In the genomic region with DNA sequence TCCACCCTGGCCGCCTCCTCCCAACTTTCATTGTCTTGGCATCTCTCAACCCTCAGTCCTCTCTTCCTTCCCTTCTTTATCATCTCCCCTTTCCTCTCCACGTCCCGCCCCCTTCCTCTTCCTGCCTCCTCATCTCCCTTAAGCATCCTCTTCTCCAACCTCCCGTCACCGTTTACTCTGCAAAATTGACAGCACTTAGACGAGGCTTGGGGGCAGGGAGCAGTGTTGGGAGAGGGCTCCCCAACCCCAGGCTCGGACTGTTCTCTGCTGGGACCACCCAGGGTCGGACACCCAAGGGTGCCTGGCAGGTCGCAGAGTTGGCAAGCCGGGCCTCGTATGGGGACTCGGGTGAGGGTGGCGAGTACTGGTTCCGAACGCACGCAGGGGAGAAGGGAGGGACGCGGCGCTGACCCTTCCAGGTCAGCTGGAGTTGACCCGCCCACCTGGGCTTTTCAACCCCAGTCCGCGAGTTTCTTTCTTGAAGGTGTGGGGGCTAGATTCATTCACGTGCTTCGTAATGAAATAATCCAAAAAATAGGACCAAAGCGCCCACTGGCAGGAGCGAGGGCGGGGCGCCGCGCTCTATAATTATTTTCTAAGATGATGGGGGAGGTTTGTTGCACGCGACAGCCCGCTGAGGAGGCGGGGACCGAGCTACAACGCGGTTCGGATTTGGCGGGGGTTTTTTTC, we compare ENCODE assay signal across 8 cellular contexts. TPM values are rescaled to one million over a fixed set of nuclear protein-coding genes. Genes with fewer than 3 reads are reported as not detected.
DNase-seq lines count a peak whose midpoint lies in the region; ATAC-seq and TF ChIP-seq lines count a peak whose summit lies in the region.

No MANE protein-coding gene starts in this region.

- no peaks in the 10 kb centered on the region for H3K27me3 Mint-ChIP-seq in CD4-positive, alpha-beta T cell
- no peaks in the 10 kb centered on the region for H3K27me3 Mint-ChIP-seq in activated T-helper 17 cell treated with anti-CD3 and anti-CD28 coated beads, Interleukin-2, amount 50 U/mL, for 72 hours

- CTCF ChIA-PET in CD4-positive, alpha-beta T cell (lab: Charles Lee): interaction anchor here (0.6 to 4.0 kb wide), 15 partner anchors 8 to 147 kb away, joined by 3 to 75 read pairs (median 4); partner anchors contain the start of genes CDIPT, KIF22, MAZ and TMEM219

- peak; percentile 24 for ATAC-seq in CD4-positive, alpha-beta T cell (ENCODE audit: poor library complexity)
- ATAC-seq in activated T-helper 17 cell treated with anti-CD3 and anti-CD28 coated beads, Interleukin-2, amount 50 U/mL, for 72 hours (replicated peaks): no peak
- no peak for ATAC-seq in Right ventricle myocardium superior (ENCODE audit: poor library complexity)
- ATAC-seq in HG03442 (IDR thresholded peaks at IDR 0.05; ENCODE audit: unreplicated experiment): no peak
- no peak for ATAC-seq in GM19351 (IDR thresholded peaks at IDR 0.05; ENCODE audit: unreplicated experiment)

- H4K20me1 ChIP-seq in Karpas-422 (ENCODE audit: insufficient read depth, low read depth, low read length): peaks cover 5% of the 10 kb centered on the region; the same call in 1 of the 2 replicates

- TF ChIP-seq EP300 in sigmoid colon (IDR thresholded peaks at IDR 0.05): no peak

- H3K4me1 ChIP-seq in Karpas-422 (ENCODE audit: low read length): peaks cover 79% of the 10 kb centered on the region
- peaks cover 0 to 81% (median 71%) of the 10 kb centered on the region in 4 donors for H3K4me1 ChIP-seq in sigmoid colon

- DNase-seq in CD4-positive, alpha-beta T cell: peak in 3 of 10 experiments; percentile 42 to 51 (median 49)
- DNase-seq in Karpas-422 (peak; percentile 66), Right ventricle myocardium superior (peak; percentile 68), sigmoid colon (peak; percentile 79), kidney tubule cell (ENCODE audit: low spot score) (no peak)

- H2AFZ ChIP-seq in Karpas-422 (ENCODE audit: low read length): peak overlapping the region; percentile 88; the same call in 1 of the 2 replicates

- peak overlapping the region; percentile 84 for H3K27ac ChIP-seq in CD4-positive, alpha-beta T cell (ENCODE audit: low read depth, low read length)
- peak overlapping the region; percentile 89 for H3K27ac ChIP-seq in Karpas-422 (ENCODE audit: low read length)
- peak overlapping the region; percentile 94 to 97 (median 95) for H3K27ac ChIP-seq in sigmoid colon

- H3K4me3 ChIP-seq in Karpas-422 (ENCODE audit: low read length) (peak overlapping the region; percentile 83), sigmoid colon (peak overlapping the region; percentile 21 to 78 (median 63))

- H3K27me3 ChIP-seq in CD4-positive, alpha-beta T cell (ENCODE audit: control insufficient read depth, insufficient read depth, low read length): no peaks in the 10 kb centered on the region
- H3K27me3 ChIP-seq in Karpas-422 (ENCODE audit: low read length): no peaks in the 10 kb centered on the region
- no peaks in the 10 kb centered on the region for H3K27me3 ChIP-seq in sigmoid colon

- TF ChIP-seq POLR2A in sigmoid colon (IDR thresholded peaks at IDR 0.05): no peak

- peak overlapping the region; percentile 97 for H3K4me3 Mint-ChIP-seq in CD4-positive, alpha-beta T cell
- H3K4me3 Mint-ChIP-seq in activated T-helper 17 cell treated with anti-CD3 and anti-CD28 coated beads, Interleukin-2, amount 50 U/mL, for 72 hours: peak overlapping the region; percentile 99

- no peak for TF ChIP-seq CTCF in CD4-positive, alpha-beta T cell (IDR thresholded peaks at IDR 0.05)
- TF ChIP-seq CTCF in sigmoid colon (IDR thresholded peaks at IDR 0.05): no peak

- peaks cover 83% of the 10 kb centered on the region for H3K4me1 Mint-ChIP-seq in CD4-positive, alpha-beta T cell (ENCODE audit: low read depth)
- H3K4me1 Mint-ChIP-seq in activated T-helper 17 cell treated with anti-CD3 and anti-CD28 coated beads, Interleukin-2, amount 50 U/mL, for 72 hours: peaks cover 45% of the 10 kb centered on the region

- WGBS in sigmoid colon, 2 donors: 4 to 6% methylated on average over 39 of the region's 39 CpGs

- H3K27ac Mint-ChIP-seq in CD4-positive, alpha-beta T cell: peak overlapping the region; percentile 90
- peak overlapping the region; percentile 95 for H3K27ac Mint-ChIP-seq in activated T-helper 17 cell treated with anti-CD3 and anti-CD28 coated beads, Interleukin-2, amount 50 U/mL, for 72 hours

- peak overlapping the region; percentile 87 for H3K9ac ChIP-seq in Karpas-422 (ENCODE audit: low read length)

- H3K4me2 ChIP-seq in Karpas-422 (ENCODE audit: low read depth, low read length, poor library complexity, severe bottlenecking): peak overlapping the region; percentile 100

- H3K79me2 ChIP-seq in Karpas-422 (ENCODE audit: low read length): peaks cover 8% of the 10 kb centered on the region

- POLR2A ChIA-PET in CD4-positive, alpha-beta T cell (lab: Charles Lee): interaction anchor here (0.6 to 10.4 kb wide), 21 partner anchors 10 to 555 kb away, joined by 3 to 190 read pairs (median 4); partner anchors contain the start of genes ASPHD1, CDIPT, KCTD13 and KIF22

- no peaks in the 10 kb centered on the region for H3K9me2 ChIP-seq in Karpas-422 (replicated peaks; ENCODE audit: insufficient read depth, low read length)

- no peaks in the 10 kb centered on the region for H3K9me3 ChIP-seq in CD4-positive, alpha-beta T cell (ENCODE audit: control insufficient read depth, low read length)
- H3K9me3 ChIP-seq in Karpas-422 (ENCODE audit: low read length) (no peaks in the 10 kb centered on the region), sigmoid colon (no peaks in the 10 kb centered on the region)

- peaks cover 50% of the 10 kb centered on the region for H3K36me3 Mint-ChIP-seq in CD4-positive, alpha-beta T cell (ENCODE audit: low read depth)
- peaks cover 59% of the 10 kb centered on the region for H3K36me3 Mint-ChIP-seq in activated T-helper 17 cell treated with anti-CD3 and anti-CD28 coated beads, Interleukin-2, amount 50 U/mL, for 72 hours (ENCODE audit: low read depth)

- H3K36me3 ChIP-seq in Karpas-422 (ENCODE audit: insufficient read depth, low read length) (peaks cover 12% of the 10 kb centered on the region; the same call in 1 of the 2 replicates), sigmoid colon (peaks cover 0 to 18% (median 4%) of the 10 kb centered on the region in 4 donors)

- no peaks in the 10 kb centered on the region for H3K9me3 Mint-ChIP-seq in CD4-positive, alpha-beta T cell
- H3K9me3 Mint-ChIP-seq in activated T-helper 17 cell treated with anti-CD3 and anti-CD28 coated beads, Interleukin-2, amount 50 U/mL, for 72 hours: no peaks in the 10 kb centered on the region

- intact Hi-C loops in CD4-positive, alpha-beta T cell (cut with DNase I, micrococcal nuclease): loop anchor here in 1 of 2 experiments (2.0 kb wide), 1 partner anchor 182 kb away; the partner anchor contains the start of gene INO80E
- intact Hi-C loops in Right ventricle myocardium superior (cut with DNase I) (loop anchor here (10.0 kb wide), 1 partner anchor 180 kb away; the partner anchor contains the start of genes HIRIP3 and INO80E), sigmoid colon (cut with DNase I) (loop anchor here (5.0 to 10.0 kb wide), 3 partner anchors 157 to 840 kb away; partner anchors contain the start of genes FBRS, PRR14, TAOK2 and TBX6)

RNA-seq across cellular contexts. Expression of gene PAGR1, which starts 0.8 kb away (rescaled TPM):
- total RNA-seq in CD4-positive, alpha-beta T cell: 10 to 100 TPM; 20.3 TPM
- 25.4 and 69.2 TPM in 2 replicates for total RNA-seq in Karpas-422 (2014; rRNA removed; shearing (Covaris generic); ENCODE audit: low replicate concordance)
- 10 to 100 TPM; 26.8 to 26.9 TPM for total RNA-seq in activated T-helper 17 cell treated with anti-CD3 and anti-CD28 coated beads, Interleukin-2, amount 50 U/mL, for 72 hours
- total RNA-seq in Right ventricle myocardium superior (14.7 TPM), sigmoid colon (10 to 100 TPM; 18.5 to 29.9 (median 25.7) TPM)
- 10 to 100 TPM; 20.4 to 36.6 (median 29.1) TPM for polyA plus RNA-seq in sigmoid colon

RNA-seq across cellular contexts. Expression of gene PRRT2, which starts 3.2 kb away (rescaled TPM):
- 1 to 10 TPM; 2.2 to 2.3 TPM for total RNA-seq in CD4-positive, alpha-beta T cell
- total RNA-seq in Karpas-422 (2014; rRNA removed; shearing (Covaris generic); ENCODE audit: low replicate concordance): 0.87 and 3.5 TPM in 2 replicates
- total RNA-seq in activated T-helper 17 cell treated with anti-CD3 and anti-CD28 coated beads, Interleukin-2, amount 50 U/mL, for 72 hours: 1 to 10 TPM; 1.2 to 9.1 TPM
- 3.3 TPM for total RNA-seq in Right ventricle myocardium superior
- 10 to 100 TPM in 2 of 4 donors, 1 to 10 TPM in 2; 5.4 to 22.7 (median 9.6) TPM for total RNA-seq in sigmoid colon
- polyA plus RNA-seq in sigmoid colon: 1 to 10 TPM in 1 of 3 donors, under 1 TPM in 1, not detected in 1; 0.69 to 2.2 TPM

RNA-seq across cellular contexts. Expression of gene MVP, which starts 5.1 kb away (rescaled TPM):
- total RNA-seq in CD4-positive, alpha-beta T cell: 100 to 1,000 TPM; 115 to 118 TPM
- total RNA-seq in Karpas-422 (2014; rRNA removed; shearing (Covaris generic); ENCODE audit: low replicate concordance): 7.8 and 25.7 TPM in 2 replicates
- total RNA-seq in activated T-helper 17 cell treated with anti-CD3 and anti-CD28 coated beads, Interleukin-2, amount 50 U/mL, for 72 hours: 100 to 1,000 TPM; 101 to 133 TPM
- total RNA-seq in Right ventricle myocardium superior (45.5 TPM), sigmoid colon (10 to 100 TPM; 62.3 to 94.5 (median 68.6) TPM)
- 100 to 1,000 TPM; 201 to 368 (median 265) TPM for polyA plus RNA-seq in sigmoid colon

RNA-seq across cellular contexts. Expression of gene MAZ, which starts 8.8 kb away (rescaled TPM):
- 100 to 1,000 TPM; 251 to 253 TPM for total RNA-seq in CD4-positive, alpha-beta T cell
- 118 and 320 TPM in 2 replicates for total RNA-seq in Karpas-422 (2014; rRNA removed; shearing (Covaris generic); ENCODE audit: low replicate concordance)
- total RNA-seq in activated T-helper 17 cell treated with anti-CD3 and anti-CD28 coated beads, Interleukin-2, amount 50 U/mL, for 72 hours: 100 to 1,000 TPM; 239 to 288 TPM
- total RNA-seq in Right ventricle myocardium superior (74.0 TPM), sigmoid colon (100 to 1,000 TPM in 1 of 4 donors, 10 to 100 TPM in 3; 59.6 to 102 (median 67.2) TPM)
- polyA plus RNA-seq in sigmoid colon: 100 to 1,000 TPM; 137 to 226 (median 192) TPM

RNA-seq across cellular contexts. Expression of gene KIF22, which starts 24.6 kb away (rescaled TPM):
- total RNA-seq in CD4-positive, alpha-beta T cell: 100 to 1,000 TPM in 1 of 2 experiments, 10 to 100 TPM in 1; 99.0 to 101 TPM
- total RNA-seq in Karpas-422 (2014; rRNA removed; shearing (Covaris generic); ENCODE audit: low replicate concordance): 75.4 and 105 TPM in 2 replicates
- 100 to 1,000 TPM; 122 to 139 TPM for total RNA-seq in activated T-helper 17 cell treated with anti-CD3 and anti-CD28 coated beads, Interleukin-2, amount 50 U/mL, for 72 hours
- total RNA-seq in Right ventricle myocardium superior (59.8 TPM), sigmoid colon (10 to 100 TPM; 11.5 to 16.1 (median 13.7) TPM)
- polyA plus RNA-seq in sigmoid colon: 10 to 100 TPM; 28.0 to 71.5 (median 31.2) TPM
